Comparison of ENCODE assay signal across 23 cellular contexts in genomic region chr4:76615999-76616398, GRCh38.
A peak's percentile ranks its signal among the peaks of the same experiment; 100 is the strongest.
DNase-seq lines count a peak whose midpoint lies in the region; ATAC-seq and TF ChIP-seq lines count a peak whose summit lies in the region.
"Had no signal": no experiment of that assay in that cellular context is flagged by ENCODE, and none has a peak within 500 bp of the region (broad histone marks: within the 10 kb centered on the region; RNA-seq: fewer than 3 reads in every experiment).

No MANE protein-coding gene starts in this region.

- H3K4me3 ChIP-seq in SK-N-SH (ENCODE audit: low read depth in 2 of 2, low read length in 1 of 2) (no peak overlapping the region), fibroblast of villous mesenchyme (ENCODE audit: low read depth, low read length) (no peak overlapping the region), adrenal gland (no peak overlapping the region), lower lobe of right lung (no peak overlapping the region), right cardiac atrium (ENCODE audit: low read length) (no peak overlapping the region)
- H3K4me3 ChIP-seq: SJCRH30 had no signal

- POLR2A ChIA-PET in SK-N-SH (lab: Yijun Ruan, JAX): no interaction called here

- WGBS in SK-N-SH (ENCODE audit: low lambda C conversion rate): 77% methylated on average over 3 of the region's 3 CpGs
- 29 to 41% (median 32%) methylated on average over 3 of the region's 3 CpGs for WGBS in adrenal gland, 4 donors
- WGBS in right cardiac atrium: 70% methylated on average over 3 of the region's 3 CpGs

- no peaks in the 10 kb centered on the region for H3K9me3 ChIP-seq in SK-N-SH
- H3K9me3 ChIP-seq in adrenal gland (replicated peaks in 1 of 3): no peaks in the 10 kb centered on the region
- H3K9me3 ChIP-seq in lower lobe of right lung: no peaks in the 10 kb centered on the region
- H3K9me3 ChIP-seq in right cardiac atrium (ENCODE audit: control insufficient read depth, low read length): no peaks in the 10 kb centered on the region
- H3K9me3 ChIP-seq: SJCRH30 had no signal

- H3K27ac ChIP-seq in SK-N-SH (ENCODE audit: low read depth in 2 of 2, low read length in 1 of 2) (peak overlapping the region in 1 of 2 experiments; percentile 89; a peak in 2 of 4 replicates), caudate nucleus (ENCODE audit: low read depth, low read length) (no peak overlapping the region), adrenal gland (no peak overlapping the region), lower lobe of right lung (no peak overlapping the region), right cardiac atrium (ENCODE audit: low read length) (no peak overlapping the region)
- H3K27ac ChIP-seq: 22Rv1, HL-60, KMS-11, SJCRH30 had no signal

- H4K20me1 ChIP-seq in SK-N-SH (ENCODE audit: insufficient read depth): no peaks in the 10 kb centered on the region

- no peak for TF ChIP-seq POLR2A in adrenal gland (IDR thresholded peaks at IDR 0.05)

- no peaks in the 10 kb centered on the region for H3K9me2 ChIP-seq in SK-N-SH

- no peak for TF ChIP-seq CTCF in SK-N-SH (IDR thresholded peaks at IDR 0.05)
- TF ChIP-seq CTCF in fibroblast of villous mesenchyme (IDR thresholded peaks at IDR 0.05; ENCODE audit: insufficient read depth, low read depth, low read length): no peak
- TF ChIP-seq CTCF in adrenal gland (IDR thresholded peaks at IDR 0.05): no peak
- no peak for TF ChIP-seq CTCF in lower lobe of right lung (IDR thresholded peaks at IDR 0.05)

- H2AFZ ChIP-seq in SK-N-SH (ENCODE audit: low read depth): no peak overlapping the region

- H3K36me3 ChIP-seq in SK-N-SH (replicated peaks in 1 of 2; ENCODE audit: control insufficient read depth in 1 of 2, insufficient read depth in 2 of 2, low read length in 1 of 2) (no peaks in the 10 kb centered on the region), adrenal gland (replicated peaks in 1 of 2) (no peaks in the 10 kb centered on the region), lower lobe of right lung (no peaks in the 10 kb centered on the region)
- H3K36me3 ChIP-seq: SJCRH30 had no signal

- peak overlapping the region; percentile 9; the same call in 1 of the 2 replicates for H3K4me2 ChIP-seq in SK-N-SH
- H3K4me2 ChIP-seq: KMS-11 had no signal

- no peaks in the 10 kb centered on the region for H3K27me3 ChIP-seq in SK-N-SH (ENCODE audit: insufficient read depth)
- no peaks in the 10 kb centered on the region for H3K27me3 ChIP-seq in adrenal gland
- H3K27me3 ChIP-seq in lower lobe of right lung (ENCODE audit: low read depth): no peaks in the 10 kb centered on the region
- no peaks in the 10 kb centered on the region for H3K27me3 ChIP-seq in right cardiac atrium (ENCODE audit: control insufficient read depth, insufficient read depth)
- H3K27me3 ChIP-seq: SJCRH30 had no signal

- intact Hi-C loops in adrenal gland (cut with DNase I) (no loop called here), lower lobe of right lung (cut with DNase I) (no loop called here), right cardiac atrium (cut with DNase I) (no loop called here)

- ATAC-seq in SK-N-SH treated with all-trans-retinoic acid at 6 μM for 48 hours: no peak
- no peak for ATAC-seq in lower lobe of right lung
- ATAC-seq in right cardiac atrium: no peak
- ATAC-seq: CD8-positive, alpha-beta T cell had no signal

- peaks cover 0 to 31% of the 10 kb centered on the region in 2 experiments; a peak in 2 of 4 replicates for H3K4me1 ChIP-seq in SK-N-SH (ENCODE audit: control insufficient read depth in 1 of 2, insufficient read depth in 2 of 2, low read depth in 1 of 2, low read length in 1 of 2)
- peaks cover 0 to 12% of the 10 kb centered on the region in 2 donors for H3K4me1 ChIP-seq in adrenal gland (replicated peaks in 1 of 2)
- peaks cover 12% of the 10 kb centered on the region for H3K4me1 ChIP-seq in lower lobe of right lung
- H3K4me1 ChIP-seq in right cardiac atrium (ENCODE audit: control insufficient read depth, insufficient read depth, low read length): no peaks in the 10 kb centered on the region

- TF ChIP-seq RAD21 in SK-N-SH (IDR thresholded peaks at IDR 0.05; ENCODE audit: low read length): no peak

- peaks cover 20% of the 10 kb centered on the region for H3F3A ChIP-seq in SK-N-SH (replicated peaks; ENCODE audit: insufficient read depth)

- DNase-seq in SK-N-SH (no peak), NOMO-1 treated with dmso at 0.1 percent for 144 hours (lab: John Stamatoyannopoulos, UW; ENCODE audit: unreplicated experiment) (peak; percentile 25), fibroblast of villous mesenchyme (ENCODE audit: low read depth) (peak; percentile 71), caudate nucleus (lab: John Stamatoyannopoulos, UW) (no peak), adrenal gland (no peak), lower lobe of right lung (no peak), right cardiac atrium (no peak)
- DNase-seq: ACHN; AML-193; C1 segment of cervical spinal cord; CD8-positive, alpha-beta T cell; DND-41; NCI-H1092 treated with DMSO at 0.1 percent for 48 hours; NCI-H1436 treated with DMSO at 0.1 percent for 48 hours; NCI-H2029; NCI-H226; NCI-H510A treated with DMSO at 0.1 percent for 48 hours; NCI-H748 treated with DMSO at 0.1 percent for 48 hours; SJCRH30 had no signal

- H3K79me2 ChIP-seq in SK-N-SH (ENCODE audit: insufficient read depth): no peaks in the 10 kb centered on the region

- no peak overlapping the region for H3K9ac ChIP-seq in SK-N-SH
- H3K9ac ChIP-seq: KMS-11 had no signal

- CTCF ChIA-PET in SK-N-SH (lab: Yijun Ruan, JAX): interaction anchor here (1.0 kb wide), 1 partner anchor 15 kb away, joined by 3 read pairs; no protein-coding TSS in a partner anchor

- no peak for TF ChIP-seq EP300 in SK-N-SH (IDR thresholded peaks at IDR 0.05; ENCODE audit: borderline replicate concordance in 1 of 2, low read depth in 1 of 2, low read length in 1 of 2)

TF ChIP-seq in SK-N-SH, 30 proteins besides CTCF, POLR2A, EP300 and RAD21:
- TF ChIP-seq GABPA (IDR thresholded peaks at IDR 0.05; ENCODE audit: low read depth) (no peak), TEAD4 (IDR thresholded peaks at IDR 0.05; ENCODE audit: borderline replicate concordance, insufficient read depth) (no peak), RCOR1 (IDR thresholded peaks at IDR 0.05; ENCODE audit: low read length) (no peak), REST (IDR thresholded peaks at IDR 0.05; ENCODE audit: low read depth, low read length) (no peak)

TF ChIP-seq in SK-N-SH treated with all-trans-retinoic acid at 6 μM for 48 hours, 23 proteins besides CTCF, POLR2A, EP300 and RAD21:
- TF ChIP-seq CSDC2 (CRISPR knock-in tag; IDR thresholded peaks at IDR 0.05): no peak

Comparison
In these comparisons a context has a peak if more than half of its experiments do, and no peak if none do; other contexts are left out.
1. DNase-seq: peak in NOMO-1 treated with dmso at 0.1 percent for 144 hours (single experiment) and fibroblast of villous mesenchyme (single experiment); none in SK-N-SH (single experiment), caudate nucleus (0 of 61), adrenal gland (0 of 7), lower lobe of right lung (single experiment) and right cardiac atrium (0 of 3).